12 cellular contexts compared by ENCODE assay signal in the genomic region with DNA sequence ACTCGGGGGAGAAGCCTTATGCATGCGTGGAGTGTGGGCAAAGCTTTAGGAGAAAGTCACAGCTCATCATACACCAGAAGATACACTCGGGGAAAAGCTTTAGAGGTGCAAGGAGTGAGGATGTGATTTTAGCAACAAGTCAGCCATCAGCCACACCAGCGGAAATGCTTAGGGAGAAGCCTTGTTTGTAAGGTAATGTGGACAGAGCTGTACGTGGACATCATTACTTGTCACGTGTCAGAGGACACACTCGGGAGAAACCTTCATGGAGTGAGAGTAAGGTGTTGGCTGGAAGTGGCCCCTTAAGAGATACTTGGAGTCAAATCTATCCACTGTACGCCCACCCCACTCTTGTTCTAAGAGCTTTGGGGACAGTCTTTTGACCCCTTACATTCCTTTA. TPM values are rescaled to one million over a fixed set of nuclear protein-coding genes. Genes with fewer than 3 reads are reported as not detected.
DNase-seq lines count a peak whose midpoint lies in the region; TF ChIP-seq lines count a peak whose summit lies in the region.
"Had no signal": no experiment of that assay in that cellular context is flagged by ENCODE, and none has a peak within 500 bp of the region (broad histone marks: within the 10 kb centered on the region; RNA-seq: fewer than 3 reads in every experiment).

No MANE protein-coding gene starts in this region.

- H3K27ac ChIP-seq in VCaP: peak overlapping the region; percentile 73; the same call in 1 of the 2 replicates
- H3K27ac ChIP-seq in effector memory CD4-positive, alpha-beta T cell (ENCODE audit: insufficient read depth, low read length, poor library complexity, severe bottlenecking): peak overlapping the region; percentile 62
- H3K27ac ChIP-seq in skin epidermis: peak overlapping the region in 17 of 21 experiments; percentile 65 to 90 (median 83)
- H3K27ac ChIP-seq: SJCRH30 had no signal

- peak overlapping the region; percentile 73 for H3K4me3 Mint-ChIP-seq in activated CD4-positive, alpha-beta T cell treated with anti-CD3 and anti-CD28 coated beads, Interleukin-2, amount 10 ng/mL, durations not matched to agents 24 days and 14 days
- H3K4me3 Mint-ChIP-seq: brain had no signal

- peaks cover 6% of the 10 kb centered on the region for H3K36me3 ChIP-seq in effector memory CD4-positive, alpha-beta T cell (ENCODE audit: control insufficient read depth, insufficient read depth, low read length)

- H3K9me3 ChIP-seq in effector memory CD4-positive, alpha-beta T cell (ENCODE audit: control insufficient read depth, low read length): no peaks in the 10 kb centered on the region

- peaks cover 18% of the 10 kb centered on the region for H3K4me1 ChIP-seq in effector memory CD4-positive, alpha-beta T cell (ENCODE audit: control insufficient read depth, insufficient read depth, low read length, poor library complexity, severe bottlenecking)

- H3K27ac Mint-ChIP-seq in activated CD4-positive, alpha-beta T cell treated with anti-CD3 and anti-CD28 coated beads, Interleukin-2, amount 10 ng/mL, durations not matched to agents 24 days and 14 days: peak overlapping the region; percentile 96

- H3K4me1 Mint-ChIP-seq in activated CD4-positive, alpha-beta T cell treated with anti-CD3 and anti-CD28 coated beads, Interleukin-2, amount 10 ng/mL, durations not matched to agents 24 days and 14 days: peaks cover 39% of the 10 kb centered on the region

- H3K27me3 Mint-ChIP-seq in activated CD4-positive, alpha-beta T cell treated with anti-CD3 and anti-CD28 coated beads, Interleukin-2, amount 10 ng/mL, durations not matched to agents 24 days and 14 days: no peaks in the 10 kb centered on the region
- H3K27me3 Mint-ChIP-seq: brain had no signal

- no peak for DNase-seq in activated CD4-positive, alpha-beta T cell treated with anti-CD3 and anti-CD28 coated beads, Interleukin-2, amount 10 ng/mL, durations not matched to agents 24 days and 14 days
- DNase-seq in activated CD4-positive, alpha-beta T cell treated with anti-CD3 and anti-CD28 coated beads for 1 hour: no peak
- no peak for DNase-seq in effector memory CD4-positive, alpha-beta T cell
- no peak for DNase-seq in GOT3 (lab: John Stamatoyannopoulos, UW)
- DNase-seq in NCI-H2107 treated with DMSO at 0.1 percent for 48 hours (lab: John Stamatoyannopoulos, UW; ENCODE audit: unreplicated experiment): no peak
- DNase-seq in NCI-H82 treated with DMSO at 0.1 percent for 48 hours (lab: John Stamatoyannopoulos, UW; ENCODE audit: unreplicated experiment): no peak
- DNase-seq: GF-D8, left ventricle myocardium superior, SJCRH30 had no signal

- peak overlapping the region; percentile 35 for H3K4me3 ChIP-seq in effector memory CD4-positive, alpha-beta T cell (ENCODE audit: insufficient read depth, low read depth, low read length, poor library complexity, severe bottlenecking)
- no peak overlapping the region for H3K4me3 ChIP-seq in skin epidermis
- H3K4me3 ChIP-seq: SJCRH30 had no signal

- H3K27me3 ChIP-seq in effector memory CD4-positive, alpha-beta T cell (replicated peaks; ENCODE audit: control insufficient read depth, insufficient read depth, low read length, poor library complexity, severe bottlenecking): no peaks in the 10 kb centered on the region
- H3K27me3 ChIP-seq: SJCRH30 had no signal

- no peak for TF ChIP-seq CTCF in VCaP (conservative IDR thresholded peaks at IDR 0.05)

- intact Hi-C loops in activated CD4-positive, alpha-beta T cell treated with anti-CD3 and anti-CD28 coated beads, Interleukin-2, amount 10 ng/mL, durations not matched to agents 24 days and 14 days (cut with micrococcal nuclease): loop anchor here (1.0 to 2.0 kb wide), 3 partner anchors 32 to 287 kb away; a partner anchor contains a TSS

- no peaks in the 10 kb centered on the region for H3K9me3 Mint-ChIP-seq in activated CD4-positive, alpha-beta T cell treated with anti-CD3 and anti-CD28 coated beads, Interleukin-2, amount 10 ng/mL, durations not matched to agents 24 days and 14 days

- H3K36me3 Mint-ChIP-seq in activated CD4-positive, alpha-beta T cell treated with anti-CD3 and anti-CD28 coated beads, Interleukin-2, amount 10 ng/mL, durations not matched to agents 24 days and 14 days (ENCODE audit: low read depth): peaks cover 44% of the 10 kb centered on the region

RNA-seq across cellular contexts. Expression of a gene that starts 28.7 kb away (rescaled TPM):
- total RNA-seq in activated CD4-positive, alpha-beta T cell treated with anti-CD3 and anti-CD28 coated beads, Interleukin-2, amount 10 ng/mL, durations not matched to agents 24 days and 14 days: 38.1 and 39.9 TPM in 2 replicates

RNA-seq across cellular contexts. Expression of a gene that starts 31.6 kb away (rescaled TPM):
- 32.8 and 37.8 TPM in 2 replicates for total RNA-seq in activated CD4-positive, alpha-beta T cell treated with anti-CD3 and anti-CD28 coated beads, Interleukin-2, amount 10 ng/mL, durations not matched to agents 24 days and 14 days

RNA-seq across cellular contexts. Expression of a gene that starts 46.3 kb away (rescaled TPM):
- not detected in 2 replicates for total RNA-seq in activated CD4-positive, alpha-beta T cell treated with anti-CD3 and anti-CD28 coated beads, Interleukin-2, amount 10 ng/mL, durations not matched to agents 24 days and 14 days
- total RNA-seq: left ventricle myocardium superior had no signal
